25 cellular contexts compared by ENCODE assay signal in genomic region chr20:35297740-35298139, GRCh38. TPM values are rescaled to one million over a fixed set of nuclear protein-coding genes. Genes with fewer than 3 reads are reported as not detected.
"Had no signal": no experiment of that assay in that cellular context is flagged by ENCODE, and none has a peak within 500 bp of the region (broad histone marks: within the 10 kb centered on the region; RNA-seq: fewer than 3 reads in every experiment).

No MANE protein-coding gene starts in this region.

- ATAC-seq: left ventricle myocardium superior; natural killer cell; stimulated activated memory B cell treated with anti-CD40 and anti-IgM and Interleukin-4, amounts not matched to agents 10 μg/mL and 1 μg/mL and 100 μg/mL, for 72 hours; stimulated activated naive CD8-positive, alpha-beta T cell treated with anti-CD3 and anti-CD28 coated beads, Interleukin-15, Interleukin-2, amounts not matched to agents 100 U/mL and 50 U/mL, for 24 hours had no signal

- H3K4me1 ChIP-seq: parathyroid adenoma, prostate gland, right atrium auricular region, testis, tibial artery had no signal

- H3K36me3 ChIP-seq: esophagus squamous epithelium, neutrophil, prostate gland, right atrium auricular region, sigmoid colon, tibial artery had no signal

- H2AFZ ChIP-seq: parathyroid adenoma had no signal

- H3K27ac Mint-ChIP-seq: memory B cell; natural killer cell; stimulated activated memory B cell treated with anti-CD40 and anti-IgM and Interleukin-4, amounts not matched to agents 10 μg/mL and 1 μg/mL and 100 μg/mL, for 72 hours; type B pancreatic cell had no signal

- H3K27me3 ChIP-seq: neutrophil, right atrium auricular region, sigmoid colon, testis had no signal

- H3K4me3 ChIP-seq: coronary artery, esophagus squamous epithelium, lung, prostate gland, right atrium auricular region, sigmoid colon, testis, tibial artery had no signal

- H3K9me3 Mint-ChIP-seq: memory B cell; natural killer cell; stimulated activated memory B cell treated with anti-CD40 and anti-IgM and Interleukin-4, amounts not matched to agents 10 μg/mL and 1 μg/mL and 100 μg/mL, for 72 hours; type B pancreatic cell had no signal

- H3K9me3 ChIP-seq: esophagus squamous epithelium, neutrophil, prostate gland, right atrium auricular region, sigmoid colon, testis, tibial artery had no signal

- H3K9ac ChIP-seq: parathyroid adenoma had no signal

- H3K4me1 Mint-ChIP-seq: memory B cell; stimulated activated memory B cell treated with anti-CD40 and anti-IgM and Interleukin-4, amounts not matched to agents 10 μg/mL and 1 μg/mL and 100 μg/mL, for 72 hours had no signal

- H3K27ac ChIP-seq: coronary artery, neutrophil, parathyroid adenoma, prostate gland, right atrium auricular region, sigmoid colon, testis, tibial artery had no signal

- H3K79me2 ChIP-seq: parathyroid adenoma had no signal

- H3K4me3 Mint-ChIP-seq: memory B cell; natural killer cell; stimulated activated memory B cell treated with anti-CD40 and anti-IgM and Interleukin-4, amounts not matched to agents 10 μg/mL and 1 μg/mL and 100 μg/mL, for 72 hours; type B pancreatic cell had no signal

- DNase-seq: dermis blood vessel endothelial cell; effector memory CD4-positive, alpha-beta T cell; esophagus squamous epithelium; foreskin melanocyte; left ventricle myocardium superior; natural killer cell; sigmoid colon; stimulated activated CD4-positive, alpha-beta T cell treated with anti-CD3 and anti-CD28 coated beads, Interleukin-4, amount 100 ng/mL, for 4 hours; stimulated activated naive CD8-positive, alpha-beta T cell treated with anti-CD3 and anti-CD28 coated beads, Interleukin-15, Interleukin-2, amounts not matched to agents 100 U/mL and 50 U/mL, for 24 hours; substantia nigra; testis; tibial artery had no signal

- H3K36me3 Mint-ChIP-seq: memory B cell, natural killer cell, type B pancreatic cell had no signal

RNA-seq across cellular contexts. Expression of gene FAM83C, which starts 5.5 kb away (rescaled TPM):
- total RNA-seq: dermis blood vessel endothelial cell, endothelial cell of umbilical vein, left ventricle myocardium superior, lung, mononuclear cell, natural killer cell, right atrium auricular region, sigmoid colon, skeletal muscle tissue had no signal
- polyA plus RNA-seq: endothelial cell of umbilical vein, lung, neural cell had no signal
